Comparison of ENCODE assay signal across 1 cellular context in the genomic region with DNA sequence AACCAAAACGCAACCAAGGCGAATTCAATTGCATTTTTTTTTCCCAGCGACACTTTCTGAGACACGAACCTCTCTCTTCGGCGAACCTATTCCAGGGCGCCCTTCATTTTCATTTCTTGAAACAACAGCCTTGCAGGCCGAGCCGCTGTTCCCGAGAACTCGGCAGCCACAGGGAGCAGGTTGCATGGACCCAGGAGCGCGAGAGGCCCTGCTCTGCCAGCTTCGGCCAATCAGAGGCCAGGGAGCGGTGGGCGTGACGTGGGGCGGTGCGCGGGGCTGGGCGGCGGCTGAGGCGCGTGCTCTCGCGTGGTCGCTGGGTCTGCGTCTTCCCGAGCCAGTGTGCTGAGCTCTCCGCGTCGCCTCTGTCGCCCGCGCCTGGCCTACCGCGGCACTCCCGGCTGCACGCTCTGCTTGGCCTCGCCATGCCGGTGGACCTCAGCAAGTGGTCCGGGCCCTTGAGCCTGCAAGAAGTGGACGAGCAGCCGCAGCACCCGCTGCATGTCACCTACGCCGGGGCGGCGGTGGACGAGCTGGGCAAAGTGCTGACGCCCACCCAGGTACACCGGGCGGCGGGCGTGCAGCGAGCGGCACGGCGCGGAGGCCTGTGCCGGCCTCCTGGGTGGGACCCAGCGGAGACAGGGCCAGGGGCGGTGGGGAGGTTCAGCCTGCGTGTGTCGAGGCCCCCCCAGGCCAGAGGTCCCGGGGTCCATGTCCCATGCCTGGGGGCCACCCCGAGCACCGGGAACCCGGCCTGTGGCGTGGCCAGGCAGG.
TF ChIP-seq lines count a peak whose summit lies in the region.

Gene PEBP1, plus strand, starts transcription at position 337 of the 771 bp plus-strand sequence. Its CDS starts 86 bp downstream, at position 423.

TF ChIP-seq in K562, 482 proteins besides CTCF, POLR2A, EP300 and RAD21 (continued from another document and continues in another):
- TF ChIP-seq MGA (IDR thresholded peaks at IDR 0.05) (peak; percentile 97), MEIS2 (IDR thresholded peaks at IDR 0.05; ENCODE audit: partially characterized antibody) (no peak), NFXL1 (CRISPR knock-in tag; IDR thresholded peaks at IDR 0.05) (no peak), ELF2 (CRISPR knock-in tag; IDR thresholded peaks at IDR 0.05) (no peak), HMGN3 (IDR thresholded peaks at IDR 0.05; ENCODE audit: borderline replicate concordance, extremely low read depth, insufficient read length, low read depth, low read length) (peak; percentile 26), HNRNPLL (IDR thresholded peaks at IDR 0.05; ENCODE audit: low read depth, low read length, poor library complexity, severe bottlenecking) (peak; percentile 27), ARNT (IDR thresholded peaks at IDR 0.05) (no peak), ESRRA (IDR thresholded peaks at IDR 0.05; ENCODE audit: borderline replicate concordance, low read depth) (no peak), DLX4 (CRISPR knock-in tag; IDR thresholded peaks at IDR 0.05) (no peak), ATF3 (IDR thresholded peaks at IDR 0.05) (no peak), ATF3 (CRISPR knock-in tag; conservative IDR thresholded peaks at IDR 0.05) (no peak), SIRT6 (IDR thresholded peaks at IDR 0.05; ENCODE audit: low read depth, low read length) (no peak), ZC3H8 (IDR thresholded peaks at IDR 0.05) (no peak), CTBP1 (IDR thresholded peaks at IDR 0.05; ENCODE audit: borderline replicate concordance) (peak; percentile 68), NBN (IDR thresholded peaks at IDR 0.05; ENCODE audit: low read depth) (no peak), C11orf30 (IDR thresholded peaks at IDR 0.05; ENCODE audit: low read depth) (peak; percentile 35; the same call in 1 of the 2 replicates), LEF1 (IDR thresholded peaks at IDR 0.05) (no peak), CCAR2 (IDR thresholded peaks at IDR 0.05; ENCODE audit: low read depth, low read length) (no peak), ZC3H11A (IDR thresholded peaks at IDR 0.05; ENCODE audit: low read depth, low read length) (no peak), RNF219 (CRISPR knock-in tag; IDR thresholded peaks at IDR 0.05) (no peak), STAT5A (IDR thresholded peaks at IDR 0.05; ENCODE audit: borderline replicate concordance, low read length) (no peak), HMG20B (CRISPR knock-in tag; IDR thresholded peaks at IDR 0.05) (no peak), NFE2 (IDR thresholded peaks at IDR 0.05; ENCODE audit: low read depth) (no peak)
- TF ChIP-seq, protein P1, sequence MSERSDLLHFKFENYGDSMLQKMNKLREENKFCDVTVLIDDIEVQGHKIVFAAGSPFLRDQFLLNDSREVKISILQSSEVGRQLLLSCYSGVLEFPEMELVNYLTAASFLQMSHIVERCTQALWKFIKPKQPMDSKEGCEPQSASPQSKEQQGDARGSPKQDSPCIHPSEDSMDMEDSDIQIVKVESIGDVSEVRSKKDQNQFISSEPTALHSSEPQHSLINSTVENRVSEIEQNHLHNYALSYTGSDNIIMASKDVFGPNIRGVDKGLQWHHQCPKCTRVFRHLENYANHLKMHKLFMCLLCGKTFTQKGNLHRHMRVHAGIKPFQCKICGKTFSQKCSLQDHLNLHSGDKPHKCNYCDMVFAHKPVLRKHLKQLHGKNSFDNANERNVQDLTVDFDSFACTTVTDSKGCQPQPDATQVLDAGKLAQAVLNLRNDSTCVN (CRISPR knock-in tag; IDR thresholded peaks at IDR 0.05) = no peak
- TF ChIP-seq, protein P2, sequence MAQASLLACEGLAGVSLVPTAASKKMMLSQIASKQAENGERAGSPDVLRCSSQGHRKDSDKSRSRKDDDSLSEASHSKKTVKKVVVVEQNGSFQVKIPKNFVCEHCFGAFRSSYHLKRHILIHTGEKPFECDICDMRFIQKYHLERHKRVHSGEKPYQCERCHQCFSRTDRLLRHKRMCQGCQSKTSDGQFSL (CRISPR knock-in tag; IDR thresholded peaks at IDR 0.05) = peak; percentile 86
- TF ChIP-seq, protein P2 (tag; IDR thresholded peaks at IDR 0.05) = no peak
- TF ChIP-seq, protein P3, sequence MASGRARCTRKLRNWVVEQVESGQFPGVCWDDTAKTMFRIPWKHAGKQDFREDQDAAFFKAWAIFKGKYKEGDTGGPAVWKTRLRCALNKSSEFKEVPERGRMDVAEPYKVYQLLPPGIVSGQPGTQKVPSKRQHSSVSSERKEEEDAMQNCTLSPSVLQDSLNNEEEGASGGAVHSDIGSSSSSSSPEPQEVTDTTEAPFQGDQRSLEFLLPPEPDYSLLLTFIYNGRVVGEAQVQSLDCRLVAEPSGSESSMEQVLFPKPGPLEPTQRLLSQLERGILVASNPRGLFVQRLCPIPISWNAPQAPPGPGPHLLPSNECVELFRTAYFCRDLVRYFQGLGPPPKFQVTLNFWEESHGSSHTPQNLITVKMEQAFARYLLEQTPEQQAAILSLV (tag; IDR thresholded peaks at IDR 0.05) = no peak
- TF ChIP-seq, protein P4, sequence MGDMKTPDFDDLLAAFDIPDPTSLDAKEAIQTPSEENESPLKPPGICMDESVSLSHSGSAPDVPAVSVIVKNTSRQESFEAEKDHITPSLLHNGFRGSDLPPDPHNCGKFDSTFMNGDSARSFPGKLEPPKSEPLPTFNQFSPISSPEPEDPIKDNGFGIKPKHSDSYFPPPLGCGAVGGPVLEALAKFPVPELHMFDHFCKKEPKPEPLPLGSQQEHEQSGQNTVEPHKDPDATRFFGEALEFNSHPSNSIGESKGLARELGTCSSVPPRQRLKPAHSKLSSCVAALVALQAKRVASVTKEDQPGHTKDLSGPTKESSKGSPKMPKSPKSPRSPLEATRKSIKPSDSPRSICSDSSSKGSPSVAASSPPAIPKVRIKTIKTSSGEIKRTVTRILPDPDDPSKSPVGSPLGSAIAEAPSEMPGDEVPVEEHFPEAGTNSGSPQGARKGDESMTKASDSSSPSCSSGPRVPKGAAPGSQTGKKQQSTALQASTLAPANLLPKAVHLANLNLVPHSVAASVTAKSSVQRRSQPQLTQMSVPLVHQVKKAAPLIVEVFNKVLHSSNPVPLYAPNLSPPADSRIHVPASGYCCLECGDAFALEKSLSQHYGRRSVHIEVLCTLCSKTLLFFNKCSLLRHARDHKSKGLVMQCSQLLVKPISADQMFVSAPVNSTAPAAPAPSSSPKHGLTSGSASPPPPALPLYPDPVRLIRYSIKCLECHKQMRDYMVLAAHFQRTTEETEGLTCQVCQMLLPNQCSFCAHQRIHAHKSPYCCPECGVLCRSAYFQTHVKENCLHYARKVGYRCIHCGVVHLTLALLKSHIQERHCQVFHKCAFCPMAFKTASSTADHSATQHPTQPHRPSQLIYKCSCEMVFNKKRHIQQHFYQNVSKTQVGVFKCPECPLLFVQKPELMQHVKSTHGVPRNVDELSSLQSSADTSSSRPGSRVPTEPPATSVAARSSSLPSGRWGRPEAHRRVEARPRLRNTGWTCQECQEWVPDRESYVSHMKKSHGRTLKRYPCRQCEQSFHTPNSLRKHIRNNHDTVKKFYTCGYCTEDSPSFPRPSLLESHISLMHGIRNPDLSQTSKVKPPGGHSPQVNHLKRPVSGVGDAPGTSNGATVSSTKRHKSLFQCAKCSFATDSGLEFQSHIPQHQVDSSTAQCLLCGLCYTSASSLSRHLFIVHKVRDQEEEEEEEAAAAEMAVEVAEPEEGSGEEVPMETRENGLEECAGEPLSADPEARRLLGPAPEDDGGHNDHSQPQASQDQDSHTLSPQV (IDR thresholded peaks at IDR 0.05) = peak; percentile 56; the same call in 1 of the 2 replicates
